Comparison of ENCODE assay signal across 8 cellular contexts in genomic region chr10:73625004-73625883, GRCh38. TPM values are rescaled to one million over a fixed set of nuclear protein-coding genes. Genes with fewer than 3 reads are reported as not detected.
A peak's percentile ranks its signal among the peaks of the same experiment; 100 is the strongest.
DNase-seq lines count a peak whose midpoint lies in the region; ATAC-seq and TF ChIP-seq lines count a peak whose summit lies in the region.

No MANE protein-coding gene starts in this region.

- no peaks in the 10 kb centered on the region for H3K9me3 ChIP-seq in NT2/D1 (ENCODE audit: insufficient read depth, low read length)

- H3K4me1 ChIP-seq in NT2/D1 (ENCODE audit: insufficient read depth, insufficient read length): no peaks in the 10 kb centered on the region

- ATAC-seq in HG02943 (IDR thresholded peaks at IDR 0.05; ENCODE audit: low read depth, unreplicated experiment): peak; percentile 28

- H3K27me3 ChIP-seq in NT2/D1 (ENCODE audit: insufficient read depth, insufficient read length) (no peaks in the 10 kb centered on the region), kidney epithelial cell (ENCODE audit: control insufficient read depth, insufficient read depth, low read length) (no peaks in the 10 kb centered on the region)

- H3K36me3 ChIP-seq in NT2/D1 (ENCODE audit: insufficient read depth, insufficient read length, low read length): peaks cover 2% of the 10 kb centered on the region
- no peaks in the 10 kb centered on the region for H3K36me3 ChIP-seq in kidney epithelial cell (ENCODE audit: control insufficient read depth, insufficient read depth, low read length)

- TF ChIP-seq CTCF in AG10803 (conservative IDR thresholded peaks at IDR 0.05; ENCODE audit: low read length) (no peak), GM12865 (IDR thresholded peaks at IDR 0.05; ENCODE audit: insufficient read depth, low read depth, low read length, missing control alignments) (no peak), kidney epithelial cell (IDR thresholded peaks at IDR 0.05; ENCODE audit: insufficient read depth, low read length, poor library complexity, severe bottlenecking) (no peak)

- peak overlapping the region; percentile 82 for H3K9ac ChIP-seq in NT2/D1 (ENCODE audit: insufficient read length, low read depth)

- H3K4me3 ChIP-seq in AG10803 (ENCODE audit: low read length) (peak overlapping the region; percentile 86), GM12865 (ENCODE audit: low read depth, low read length) (peak overlapping the region; percentile 95), NT2/D1 (ENCODE audit: insufficient read length, low read depth) (peak overlapping the region; percentile 74), kidney epithelial cell (ENCODE audit: low read depth, low read length) (peak overlapping the region; percentile 83)

- peak overlapping the region; percentile 83 for H3K27ac ChIP-seq in caudate nucleus (ENCODE audit: low read depth, low read length)

- DNase-seq in AG10803 (ENCODE audit: low read depth) (peak; percentile 16), GM12865 (ENCODE audit: low read depth) (no peak), NT2/D1 (ENCODE audit: low read depth, low spot score) (peak; percentile 39), caudate nucleus (lab: John Stamatoyannopoulos, UW) (peak in 30 of 61 donors; percentile 9 to 68 (median 45)), kidney epithelial cell (ENCODE audit: low read depth) (no peak)
- DNase-seq in stimulated activated CD8-positive, alpha-beta memory T cell treated with anti-CD3 and anti-CD28 coated beads, Interleukin-7, amount 100 ng/mL, for 24 hours (ENCODE audit: low read depth): peak; percentile 12
- no peak for DNase-seq in effector CD8-positive, alpha-beta T cell (lab: John Stamatoyannopoulos, UW)

RNA-seq across cellular contexts. Expression of gene MYOZ1, which starts 16.0 kb away (rescaled TPM):
- 0.55 and 0.92 TPM in 2 replicates for total RNA-seq in kidney epithelial cell

RNA-seq across cellular contexts. Expression of gene SYNPO2L, which starts 30.6 kb away (rescaled TPM):
- not detected in 2 replicates for total RNA-seq in kidney epithelial cell

RNA-seq across cellular contexts. Expression of gene USP54, which starts 34.1 kb away (rescaled TPM):
- 64.2 and 77.6 TPM in 2 replicates for total RNA-seq in kidney epithelial cell

Comparison
In these comparisons a context has a peak if more than half of its experiments do, and no peak if none do; other contexts are left out.
1. DNase-seq: peak in AG10803 (single experiment), NT2/D1 (single experiment) and stimulated activated CD8-positive, alpha-beta memory T cell treated with anti-CD3 and anti-CD28 coated beads, Interleukin-7, amount 100 ng/mL, for 24 hours (single experiment); none in GM12865 (single experiment), kidney epithelial cell (single experiment) and effector CD8-positive, alpha-beta T cell (single experiment).
2. Peak in every context shown above with its lines, with median percentiles within 50 percentile points of each other: H3K4me3 ChIP-seq.